16 cellular contexts compared by ENCODE assay signal in genomic region chr6:16523550-16524379, GRCh38.
DNase-seq lines count a peak whose midpoint lies in the region; ATAC-seq and TF ChIP-seq lines count a peak whose summit lies in the region.
"Had no signal": no experiment of that assay in that cellular context is flagged by ENCODE, and none has a peak within 500 bp of the region (broad histone marks: within the 10 kb centered on the region; RNA-seq: fewer than 3 reads in every experiment).

No MANE protein-coding gene starts in this region.

- no peak overlapping the region for H3K4me2 ChIP-seq in mesenchymal stem cell (ENCODE audit: low read length, poor library complexity, severe bottlenecking)
- H3K4me2 ChIP-seq: PC-9 had no signal

- no peak overlapping the region for H3K18ac ChIP-seq in mesenchymal stem cell (ENCODE audit: low read depth in 1 of 2, low read length in 2 of 2)

- H3K36me3 ChIP-seq in mesenchymal stem cell (ENCODE audit: control insufficient read depth in 1 of 2, insufficient read depth in 2 of 2, low read depth in 1 of 2, low read length in 2 of 2) (peaks cover 8 to 31% of the 10 kb centered on the region in 2 experiments), suprapubic skin (peaks cover 14% of the 10 kb centered on the region)
- H3K36me3 ChIP-seq: WERI-Rb-1 had no signal

- no peaks in the 10 kb centered on the region for H3K9me3 ChIP-seq in AG04450 (ENCODE audit: control insufficient read depth, insufficient read depth, low read length)
- H3K9me3 ChIP-seq in mesenchymal stem cell (ENCODE audit: control insufficient read depth, low read length) = no peaks in the 10 kb centered on the region
- H3K9me3 ChIP-seq in suprapubic skin = no peaks in the 10 kb centered on the region
- H3K9me3 ChIP-seq: transverse colon had no signal

- no peak overlapping the region for H4K8ac ChIP-seq in mesenchymal stem cell (ENCODE audit: low read length)

- H3K9me3 Mint-ChIP-seq in natural killer cell = no peaks in the 10 kb centered on the region
- H3K9me3 Mint-ChIP-seq: immature natural killer cell had no signal

- peak overlapping the region in 1 of 2 donors; percentile 49 for H3K27ac Mint-ChIP-seq in natural killer cell
- H3K27ac Mint-ChIP-seq: immature natural killer cell had no signal

- no peak overlapping the region for H2BK5ac ChIP-seq in mesenchymal stem cell (ENCODE audit: low read depth, low read length, poor library complexity, severe bottlenecking)

- H3K79me1 ChIP-seq in mesenchymal stem cell (replicated peaks; ENCODE audit: low read length, poor library complexity, severe bottlenecking) = peaks cover 10% of the 10 kb centered on the region

- POLR2A ChIA-PET in AG04450 (lab: Yijun Ruan, JAX) = no interaction called here

- H2BK15ac ChIP-seq in mesenchymal stem cell (ENCODE audit: low read depth, poor library complexity, severe bottlenecking) = no peak overlapping the region

- H3K4me1 ChIP-seq in mesenchymal stem cell (ENCODE audit: control insufficient read depth, insufficient read depth, low read depth, low read length) (peaks cover 11% of the 10 kb centered on the region), suprapubic skin (no peaks in the 10 kb centered on the region)

- H3K27ac ChIP-seq in AG04450 (ENCODE audit: low read depth, low read length) = peak overlapping the region; percentile 31
- H3K27ac ChIP-seq in mesenchymal stem cell (ENCODE audit: low read length, poor library complexity, severe bottlenecking) = no peak overlapping the region
- no peak overlapping the region for H3K27ac ChIP-seq in suprapubic skin
- H3K27ac ChIP-seq: PC-9, transverse colon, WERI-Rb-1 had no signal

- 86% methylated on average over 7 of the region's 10 CpGs for WGBS in mesenchymal stem cell
- WGBS in suprapubic skin = 63% methylated on average over 10 of the region's 10 CpGs

- no peak overlapping the region for H2BK12ac ChIP-seq in mesenchymal stem cell (ENCODE audit: low read length in 2 of 2)

- no peak overlapping the region for H3K4me3 Mint-ChIP-seq in natural killer cell
- H3K4me3 Mint-ChIP-seq: CD8-positive, alpha-beta T cell; immature natural killer cell had no signal

- TF ChIP-seq CTCF in AG04450 (IDR thresholded peaks at IDR 0.05; ENCODE audit: low read depth, low read length) (no peak), suprapubic skin (IDR thresholded peaks at IDR 0.05) (no peak), natural killer cell (IDR thresholded peaks at IDR 0.05) (no peak)

- intact Hi-C loops in natural killer cell (cut with micrococcal nuclease) = no loop called here

- H3K23ac ChIP-seq in mesenchymal stem cell (ENCODE audit: low read length in 2 of 2) = no peak overlapping the region

- no peak overlapping the region for H3K14ac ChIP-seq in mesenchymal stem cell (ENCODE audit: low read length in 2 of 2)

- TF ChIP-seq EP300 in suprapubic skin (IDR thresholded peaks at IDR 0.05) = no peak

- no peak overlapping the region for H2BK120ac ChIP-seq in mesenchymal stem cell (ENCODE audit: low read depth, low read length)

- CTCF ChIA-PET in AG04450 (lab: Charles Lee) = interaction anchor here (0.6 to 1.6 kb wide), 4 partner anchors 10 to 237 kb away, joined by 3 to 7 read pairs (median 3); no protein-coding TSS in a partner anchor

- no peak overlapping the region for H3K4ac ChIP-seq in mesenchymal stem cell (ENCODE audit: low read depth in 1 of 2, low read length in 2 of 2)

- H3K4me3 ChIP-seq in AG04450 (ENCODE audit: low read depth, low read length) = no peak overlapping the region
- H3K4me3 ChIP-seq in mesenchymal stem cell (ENCODE audit: insufficient read depth in 1 of 2, low read depth in 1 of 2, low read length in 2 of 2) = no peak overlapping the region
- no peak overlapping the region for H3K4me3 ChIP-seq in suprapubic skin
- H3K4me3 ChIP-seq: PC-9, transverse colon had no signal

- no peak for ATAC-seq in activated CD4-positive, CD25-positive, alpha-beta regulatory T cell treated with anti-CD3 and anti-CD28 coated beads, Interleukin-2, amount 50 U/mL, for 24 hours
- ATAC-seq in natural killer cell = no peak

- H3K9ac ChIP-seq in mesenchymal stem cell (ENCODE audit: low read length) = no peak overlapping the region

- H3K27me3 ChIP-seq in AG04450 (ENCODE audit: control insufficient read depth, insufficient read depth, low read length) (no peaks in the 10 kb centered on the region), mesenchymal stem cell (ENCODE audit: control insufficient read depth in 1 of 2, insufficient read depth in 1 of 2, low read length in 2 of 2) (no peaks in the 10 kb centered on the region), suprapubic skin (no peaks in the 10 kb centered on the region)
- H3K27me3 ChIP-seq: transverse colon had no signal

- no peak overlapping the region for H2AK5ac ChIP-seq in mesenchymal stem cell (ENCODE audit: low read length, severe bottlenecking)

- H3K4me1 Mint-ChIP-seq in natural killer cell = peaks cover 40 to 47% of the 10 kb centered on the region in 2 donors

- DNase-seq in AG04450 (ENCODE audit: low read depth, low spot score) (peak; percentile 74), HS-27A (ENCODE audit: low read depth) (peak; percentile 23), brain pericyte (ENCODE audit: low read depth, low spot score) (peak; percentile 47), mesenchymal stem cell (peak; percentile 80), NCI-H2081 treated with DMSO at 0.1 percent for 48 hours (lab: John Stamatoyannopoulos, UW) (no peak), suprapubic skin (ENCODE audit: low spot score in 2 of 2) (no peak), natural killer cell (no peak)
- DNase-seq: CD8-positive, alpha-beta T cell; effector CD4-positive, alpha-beta T cell; immature natural killer cell; NCI-H2081; occipital lobe; PC-9; transverse colon; WERI-Rb-1 had no signal

- TF ChIP-seq POLR2A in suprapubic skin (IDR thresholded peaks at IDR 0.05) = no peak

- no peak overlapping the region for H2AFZ ChIP-seq in mesenchymal stem cell (ENCODE audit: low read depth, low read length)
- H2AFZ ChIP-seq: PC-9 had no signal

- no peaks in the 10 kb centered on the region for H3K27me3 Mint-ChIP-seq in natural killer cell (ENCODE audit: low read depth in 2 of 2)

- H3K36me3 Mint-ChIP-seq in natural killer cell = no peaks in the 10 kb centered on the region

- H4K91ac ChIP-seq in mesenchymal stem cell (ENCODE audit: low read length) = no peak overlapping the region

Comparison
In these comparisons a context has a peak if more than half of its experiments do, and no peak if none do; other contexts are left out.
1. DNase-seq: peak in AG04450 (single experiment), HS-27A (single experiment), brain pericyte (single experiment) and mesenchymal stem cell (single experiment); none in NCI-H2081 treated with DMSO at 0.1 percent for 48 hours (single experiment), suprapubic skin (0 of 2) and natural killer cell (single experiment).